ENCODE assay signal across 1 cellular context in genomic region chr5:137296213-137296702, GRCh38.
TF ChIP-seq lines count a peak whose summit lies in the region.

No MANE protein-coding gene starts in this region.

TF ChIP-seq in GM23338, 12 proteins besides CTCF, POLR2A, EP300 and RAD21 (continued from another document):
- TF ChIP-seq ZNF462 (CRISPR knock-in tag; IDR thresholded peaks at IDR 0.05) = no peak
- TF ChIP-seq EZH2phosphoT487 (IDR thresholded peaks at IDR 0.05; ENCODE audit: unreplicated experiment) = no peak
- TF ChIP-seq CREB1 (CRISPR knock-in tag; IDR thresholded peaks at IDR 0.05; ENCODE audit: low read depth) = no peak
- TF ChIP-seq EZH2 (IDR thresholded peaks at IDR 0.05; ENCODE audit: low read depth, unreplicated experiment) = no peak
- no peak for TF ChIP-seq NANOG (IDR thresholded peaks at IDR 0.05; ENCODE audit: borderline replicate concordance)
- TF ChIP-seq POLR2AphosphoS5 (IDR thresholded peaks at IDR 0.05; ENCODE audit: low read depth) = no peak
- no peak for TF ChIP-seq STAT1 (IDR thresholded peaks at IDR 0.05; ENCODE audit: unreplicated experiment)
- TF ChIP-seq REST (IDR thresholded peaks at IDR 0.05; ENCODE audit: unreplicated experiment) = no peak
- no peak for TF ChIP-seq ZNF331 (CRISPR knock-in tag; IDR thresholded peaks at IDR 0.05; ENCODE audit: low read depth)
